28 cellular contexts compared by ENCODE assay signal in the genomic region with DNA sequence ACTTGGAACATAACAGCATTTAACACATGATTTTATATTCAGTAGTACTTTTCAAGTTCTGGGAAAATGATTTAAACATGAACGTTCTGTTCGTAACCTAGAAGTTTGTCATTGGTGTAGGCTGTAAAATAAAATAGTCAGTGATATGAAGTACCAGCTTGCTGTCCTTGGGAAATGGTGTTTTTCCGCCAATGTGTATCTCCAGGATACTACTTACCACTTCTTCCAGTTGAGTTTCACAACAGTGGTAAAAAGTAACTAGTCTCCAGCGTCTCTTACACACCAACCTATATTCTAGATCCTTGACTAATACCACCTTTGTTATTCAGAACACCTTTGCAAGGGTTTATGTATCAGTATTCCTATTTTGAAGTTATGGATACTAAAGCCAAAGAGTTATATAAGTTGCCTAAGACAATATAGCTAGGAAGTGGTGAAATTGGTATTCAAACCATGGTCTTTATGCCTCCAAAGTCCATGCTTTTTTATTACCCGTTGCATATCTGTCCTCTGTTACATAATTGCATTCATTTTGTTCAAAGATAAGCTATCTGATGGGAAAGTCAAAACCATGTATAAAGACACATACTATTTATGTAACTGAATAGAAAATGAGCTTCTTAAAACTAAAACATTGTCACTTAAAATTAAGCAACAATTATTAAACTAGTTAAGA. TPM values are rescaled to one million over a fixed set of nuclear protein-coding genes. Genes with fewer than 3 reads are reported as not detected.
"Had no signal": no experiment of that assay in that cellular context is flagged by ENCODE, and none has a peak within 500 bp of the region (broad histone marks: within the 10 kb centered on the region; RNA-seq: fewer than 3 reads in every experiment).

No MANE protein-coding gene starts in this region.

- H3K27me3 Mint-ChIP-seq: dendritic cell treated with granulocyte-macrophage colony-stimulating factor and Interleukin-4, amounts not matched to agents 40 ng/mL and 50 ng/mL, for 4 days; stimulated activated memory B cell treated with anti-CD40 and anti-IgM and Interleukin-4, amounts not matched to agents 10 μg/mL and 1 μg/mL and 100 μg/mL, for 72 hours; stimulated activated naive CD8-positive, alpha-beta T cell treated with anti-CD3 and anti-CD28 coated beads, Interleukin-15, amount 100 ng/mL, for 72 hours had no signal

- H3K9me3 ChIP-seq: prostate gland, sigmoid colon, upper lobe of left lung, vagina had no signal

- H3K4me3 Mint-ChIP-seq: activated T-cell treated with anti-CD3 and anti-CD28 coated beads, Interleukin-2, amount 50 U/mL, for 72 hours; dendritic cell treated with granulocyte-macrophage colony-stimulating factor and Interleukin-4, amounts not matched to agents 40 ng/mL and 50 ng/mL, for 4 days; endodermal cell; natural killer cell treated with Interleukin-12 subunit alpha and Interleukin-12 subunit beta and Interleukin-15 and Interleukin-18, amount 100 ng/mL, for 72 hours; stimulated activated memory B cell treated with anti-CD40 and anti-IgM and Interleukin-4, amounts not matched to agents 10 μg/mL and 1 μg/mL and 100 μg/mL, for 72 hours; stimulated activated naive CD8-positive, alpha-beta T cell treated with anti-CD3 and anti-CD28 coated beads, Interleukin-15, amount 100 ng/mL, for 72 hours had no signal

- DNase-seq: activated CD4-positive, alpha-beta T cell treated with anti-CD3 and anti-CD28 coated beads for 4 hours; activated CD4-positive, alpha-beta T cell treated with anti-CD3 and anti-CD28 coated beads, Interleukin-2, amount 50 U/mL, for 4 hours; activated naive CD4-positive, alpha-beta T cell; activated T-cell treated with anti-CD3 and anti-CD28 coated beads for 4 hours; activated T-cell treated with anti-CD3 and anti-CD28 coated beads, Interleukin-2, amount 50 U/mL, for 72 hours; anterior cingulate cortex; caudate nucleus; heart left ventricle; mesenchymal stem cell; retina; sigmoid colon; stimulated activated CD4-positive, alpha-beta T cell treated with anti-CD3 and anti-CD28 coated beads, Interleukin-1b, Interleukin-23, amount 100 ng/mL, for 48 hours; stimulated activated CD4-positive, alpha-beta T cell treated with anti-CD3 and anti-CD28 coated beads, Interleukin-4, amount 100 ng/mL, for 4 hours; stimulated activated CD8-positive, alpha-beta memory T cell treated with anti-CD3 and anti-CD28 coated beads, Interleukin-4, amount 100 ng/mL, for 48 hours; stimulated activated naive CD8-positive, alpha-beta T cell treated with anti-CD3 and anti-CD28 coated beads, Interleukin-15, amount 100 ng/mL, for 72 hours; substantia nigra; upper lobe of left lung had no signal

- H3K4me2 ChIP-seq: smooth muscle cell had no signal

- H3K27ac ChIP-seq: foreskin keratinocyte, sigmoid colon, upper lobe of left lung, vagina had no signal

- H3K36me3 ChIP-seq: heart left ventricle, prostate gland, sigmoid colon, upper lobe of left lung, vagina had no signal

- H3K4me3 ChIP-seq: heart left ventricle, prostate gland, sigmoid colon, smooth muscle cell, upper lobe of left lung, vagina had no signal

- H3K4me1 ChIP-seq: foreskin keratinocyte, prostate gland, sigmoid colon, upper lobe of left lung, vagina had no signal

- H3K27ac Mint-ChIP-seq: activated naive CD4-positive, alpha-beta T cell treated with anti-CD3 and anti-CD28 coated beads, Interleukin-2, amount 50 U/mL, for 72 hours; activated T-cell treated with anti-CD3 and anti-CD28 coated beads, Interleukin-2, amount 50 U/mL, for 72 hours; dendritic cell treated with granulocyte-macrophage colony-stimulating factor and Interleukin-4, amounts not matched to agents 40 ng/mL and 50 ng/mL, for 4 days; natural killer cell treated with Interleukin-12 subunit alpha and Interleukin-12 subunit beta and Interleukin-15 and Interleukin-18, amount 100 ng/mL, for 72 hours; stimulated activated memory B cell treated with anti-CD40 and anti-IgM and Interleukin-4, amounts not matched to agents 10 μg/mL and 1 μg/mL and 100 μg/mL, for 72 hours; stimulated activated naive CD8-positive, alpha-beta T cell treated with anti-CD3 and anti-CD28 coated beads, Interleukin-15, amount 100 ng/mL, for 72 hours had no signal

- H3K27me3 ChIP-seq: foreskin keratinocyte, sigmoid colon, upper lobe of left lung, vagina had no signal

- ATAC-seq: activated naive CD4-positive, alpha-beta T cell treated with anti-CD3 and anti-CD28 coated beads, Interleukin-2, amount 50 U/mL, for 72 hours; activated T-cell treated with anti-CD3 and anti-CD28 coated beads, Interleukin-2, amount 50 U/mL, for 72 hours; natural killer cell treated with Interleukin-12 subunit alpha and Interleukin-12 subunit beta and Interleukin-15 and Interleukin-18, amount 100 ng/mL, for 72 hours; stimulated activated memory B cell treated with anti-CD40 and anti-IgM and Interleukin-4, amounts not matched to agents 10 μg/mL and 1 μg/mL and 100 μg/mL, for 72 hours; stimulated activated naive CD8-positive, alpha-beta T cell treated with anti-CD3 and anti-CD28 coated beads, Interleukin-15, amount 100 ng/mL, for 72 hours had no signal

- H3K4me1 Mint-ChIP-seq: stimulated activated memory B cell treated with anti-CD40 and anti-IgM and Interleukin-4, amounts not matched to agents 10 μg/mL and 1 μg/mL and 100 μg/mL, for 72 hours; stimulated activated naive CD8-positive, alpha-beta T cell treated with anti-CD3 and anti-CD28 coated beads, Interleukin-15, amount 100 ng/mL, for 72 hours had no signal

RNA-seq across cellular contexts. Expression of gene HOOK1, which starts 43.1 kb away (rescaled TPM):
- total RNA-seq: myocyte, osteoblast had no signal
